In genomic region chr6:128395596-128395995, GRCh38 we compare ENCODE assay signal across 22 cellular contexts.
"Had no signal": no experiment of that assay in that cellular context is flagged by ENCODE, and none has a peak within 500 bp of the region (broad histone marks: within the 10 kb centered on the region; RNA-seq: fewer than 3 reads in every experiment).

No MANE protein-coding gene starts in this region.

- ATAC-seq: effector memory CD8-positive, alpha-beta T cell; foreskin keratinocyte; gastrocnemius medialis; heart right ventricle; left cardiac atrium; left lung; left ventricle myocardium superior; lower lobe of right lung had no signal

- DNase-seq: colonic mucosa; cortex of kidney; effector CD8-positive, alpha-beta T cell; effector memory CD8-positive, alpha-beta T cell; endodermal cell; foreskin keratinocyte; gastrocnemius medialis; glutamatergic neuron; head of caudate nucleus; heart right ventricle; hippocampal formation; left cardiac atrium; left lung; left ventricle myocardium superior; lower lobe of right lung; mammary epithelial cell; mesendoderm; midbrain had no signal

- H3K27ac ChIP-seq: colonic mucosa, esophagus muscularis mucosa, foreskin keratinocyte, gastrocnemius medialis, heart right ventricle, left lung, lower lobe of right lung had no signal

- FAIRE-seq: keratinocyte had no signal

- H3K27me3 Mint-ChIP-seq: dendritic cell treated with granulocyte-macrophage colony-stimulating factor and Interleukin-4, amounts not matched to agents 40 ng/mL and 50 ng/mL, for 4 days; memory B cell had no signal

- H3K4me3 Mint-ChIP-seq: dendritic cell treated with granulocyte-macrophage colony-stimulating factor and Interleukin-4, amounts not matched to agents 40 ng/mL and 50 ng/mL, for 4 days; effector memory CD8-positive, alpha-beta T cell; endodermal cell; memory B cell had no signal

- H3K36me3 Mint-ChIP-seq: memory B cell had no signal

- H3K27me3 ChIP-seq: colonic mucosa, esophagus muscularis mucosa, foreskin keratinocyte, gastrocnemius medialis, heart right ventricle, left lung had no signal

- H3K36me3 ChIP-seq: colonic mucosa, gastrocnemius medialis, left lung, lower lobe of right lung had no signal

- H3K4me3 ChIP-seq: colonic mucosa, esophagus muscularis mucosa, gastrocnemius medialis, heart right ventricle, left lung, lower lobe of right lung had no signal

- H3K4me1 Mint-ChIP-seq: endodermal cell, memory B cell had no signal

- H3K4me1 ChIP-seq: colonic mucosa, lower lobe of right lung had no signal

- H3K9me3 Mint-ChIP-seq: dendritic cell treated with granulocyte-macrophage colony-stimulating factor and Interleukin-4, amounts not matched to agents 40 ng/mL and 50 ng/mL, for 4 days; effector memory CD8-positive, alpha-beta T cell; memory B cell had no signal

- H3K27ac Mint-ChIP-seq: dendritic cell treated with granulocyte-macrophage colony-stimulating factor and Interleukin-4, amounts not matched to agents 40 ng/mL and 50 ng/mL, for 4 days; effector memory CD8-positive, alpha-beta T cell; endodermal cell; memory B cell had no signal

- H3K9me3 ChIP-seq: colonic mucosa, esophagus muscularis mucosa, gastrocnemius medialis, heart right ventricle, left lung, lower lobe of right lung had no signal
